ENCODE assay signal across 15 cellular contexts in the genomic region with DNA sequence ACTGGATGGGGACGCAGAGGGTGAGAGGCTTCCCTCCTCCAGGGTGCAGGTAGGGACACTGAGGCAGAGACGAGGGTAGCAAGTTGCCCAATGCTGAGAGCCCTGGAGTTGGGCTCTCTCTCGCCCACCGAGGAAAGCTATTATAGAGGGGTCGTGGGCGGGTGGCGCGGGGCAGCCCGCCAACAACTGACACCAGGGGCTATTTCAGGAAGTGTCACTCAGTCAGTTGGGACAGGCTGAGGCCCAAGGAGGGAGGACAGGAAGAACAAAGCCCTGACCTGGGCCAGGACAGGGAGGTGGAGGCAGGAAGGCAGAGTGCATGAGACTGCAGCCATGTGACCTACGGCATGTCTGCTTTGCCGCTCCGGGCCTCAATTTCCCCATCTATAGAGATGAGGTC. TPM values are rescaled to one million over a fixed set of nuclear protein-coding genes. Genes with fewer than 3 reads are reported as not detected.
DNase-seq lines count a peak whose midpoint lies in the region; ATAC-seq and TF ChIP-seq lines count a peak whose summit lies in the region.
"Had no signal": no experiment of that assay in that cellular context is flagged by ENCODE, and none has a peak within 500 bp of the region (broad histone marks: within the 10 kb centered on the region; RNA-seq: fewer than 3 reads in every experiment).

No MANE protein-coding gene starts in this region.

- H3K9me3 Mint-ChIP-seq in naive thymus-derived CD8-positive, alpha-beta T cell = peaks cover 4 to 33% (median 12%) of the 10 kb centered on the region in 9 donors

- H3K4me1 ChIP-seq in NT2/D1 (ENCODE audit: insufficient read depth, insufficient read length) = peaks cover 12% of the 10 kb centered on the region
- peaks cover 9% of the 10 kb centered on the region for H3K4me1 ChIP-seq in foreskin keratinocyte
- H3K4me1 ChIP-seq in right atrium auricular region = peaks cover 0 to 19% of the 10 kb centered on the region in 2 donors
- no peaks in the 10 kb centered on the region for H3K4me1 ChIP-seq in osteoblast (ENCODE audit: insufficient read depth, low read length)
- H3K4me1 ChIP-seq: Peyer's patch had no signal

- H3K9ac ChIP-seq in NT2/D1 (ENCODE audit: insufficient read length, low read depth) = peak overlapping the region; percentile 57

- no peak overlapping the region for H3K27ac Mint-ChIP-seq in naive thymus-derived CD8-positive, alpha-beta T cell

- H3K4me3 ChIP-seq in NT2/D1 (ENCODE audit: insufficient read length, low read depth) (no peak overlapping the region), right atrium auricular region (no peak overlapping the region), osteoblast (ENCODE audit: insufficient read depth, low read length) (no peak overlapping the region)
- H3K4me3 ChIP-seq: A549, K562, Peyer's patch had no signal

- H3K27me3 ChIP-seq in NT2/D1 (ENCODE audit: insufficient read depth, insufficient read length) (no peaks in the 10 kb centered on the region), foreskin keratinocyte (no peaks in the 10 kb centered on the region), right atrium auricular region (no peaks in the 10 kb centered on the region), osteoblast (ENCODE audit: insufficient read depth, low read length) (peaks cover 4% of the 10 kb centered on the region)
- H3K27me3 ChIP-seq: Peyer's patch had no signal

- H3K9me3 ChIP-seq in NT2/D1 (ENCODE audit: insufficient read depth, low read length) = peaks cover 22% of the 10 kb centered on the region; the same call in 1 of the 2 replicates
- H3K9me3 ChIP-seq in right atrium auricular region = peaks cover 12% of the 10 kb centered on the region in 2 donors
- H3K9me3 ChIP-seq in osteoblast (ENCODE audit: low read depth, low read length) = peaks cover 7% of the 10 kb centered on the region

- no peaks in the 10 kb centered on the region for H3K36me3 ChIP-seq in NT2/D1 (ENCODE audit: insufficient read depth, insufficient read length, low read length)
- no peaks in the 10 kb centered on the region for H3K36me3 ChIP-seq in right atrium auricular region
- no peaks in the 10 kb centered on the region for H3K36me3 ChIP-seq in osteoblast (ENCODE audit: insufficient read depth, low read length)
- H3K36me3 ChIP-seq: Peyer's patch had no signal

- peaks cover 8 to 14% (median 10%) of the 10 kb centered on the region in 3 donors for H3K36me3 Mint-ChIP-seq in naive thymus-derived CD8-positive, alpha-beta T cell

- no peak overlapping the region for H2AFZ ChIP-seq in osteoblast (ENCODE audit: low read length)

- DNase-seq in NT2/D1 (ENCODE audit: low read depth, low spot score) (no peak), foreskin keratinocyte (no peak), right atrium auricular region (ENCODE audit: low spot score) (no peak), osteoblast (ENCODE audit: insufficient read length, low spot score, missing footprints) (peak; percentile 45), NCI-H345 (lab: John Stamatoyannopoulos, UW) (no peak), foreskin melanocyte (no peak)
- DNase-seq in naive thymus-derived CD8-positive, alpha-beta T cell = no peak
- DNase-seq: EL, NCI-H1048, NCI-H1694 treated with DMSO at 0.1 percent for 48 hours, NCI-H748 treated with DMSO at 0.1 percent for 48 hours, Peyer's patch had no signal

- no peak overlapping the region for H3K4me3 Mint-ChIP-seq in naive thymus-derived CD8-positive, alpha-beta T cell

- peaks cover 0 to 5% (median 2%) of the 10 kb centered on the region in 4 donors for H3K4me1 Mint-ChIP-seq in naive thymus-derived CD8-positive, alpha-beta T cell

- POLR2A ChIA-PET in naive thymus-derived CD8-positive, alpha-beta T cell (lab: Charles Lee) = no interaction called here

- H3K27me3 Mint-ChIP-seq in naive thymus-derived CD8-positive, alpha-beta T cell = peaks cover 13 to 46% (median 24%) of the 10 kb centered on the region in 5 donors

- H4K20me1 ChIP-seq in osteoblast (ENCODE audit: insufficient read depth, low read length) = no peaks in the 10 kb centered on the region

- H3K27ac ChIP-seq in foreskin keratinocyte (peak overlapping the region; percentile 98), right atrium auricular region (peak overlapping the region; percentile 81 to 87), osteoblast (ENCODE audit: low read depth, low read length) (no peak overlapping the region)
- H3K27ac ChIP-seq: A549, C4-2B, Peyer's patch had no signal

- ATAC-seq in foreskin keratinocyte = no peak
- ATAC-seq in naive thymus-derived CD8-positive, alpha-beta T cell = no peak
- ATAC-seq: K562 had no signal

- no peaks in the 10 kb centered on the region for H3K79me2 ChIP-seq in osteoblast (ENCODE audit: insufficient read depth, low read length)

- H3K4me2 ChIP-seq in osteoblast (ENCODE audit: insufficient read depth, low read length) = no peak overlapping the region
- H3K4me2 ChIP-seq: A549 had no signal

- TF ChIP-seq CTCF in foreskin keratinocyte (conservative IDR thresholded peaks at IDR 0.05) (no peak), right atrium auricular region (IDR thresholded peaks at IDR 0.05) (no peak), osteoblast (IDR thresholded peaks at IDR 0.05; ENCODE audit: extremely low read depth, low read depth, low read length) (no peak)

RNA-seq across cellular contexts. Expression of gene TINCR, which starts 29.9 kb away (rescaled TPM):
- 0.46 and 1.1 TPM in 2 replicates for total RNA-seq in foreskin keratinocyte
- polyA plus RNA-seq in foreskin keratinocyte = 1.0 and 1.1 TPM in 2 replicates
- total RNA-seq in right atrium auricular region = under 1 TPM in 1 of 2 donors, not detected in 1; 0.59 TPM
- total RNA-seq in osteoblast = under 0.01 and 0.36 TPM in 2 replicates
- 1 to 10 TPM; 2.2 to 2.3 TPM for total RNA-seq in naive thymus-derived CD8-positive, alpha-beta T cell
- polyA plus RNA-seq in naive thymus-derived CD8-positive, alpha-beta T cell = under 1 TPM in 1 of 3 donors, not detected in 2; 0.09 TPM
